In genomic region chr14:75249251-75249957, GRCh38 we compare ENCODE assay signal across 8 cellular contexts. TPM values are rescaled to one million over a fixed set of nuclear protein-coding genes. Genes with fewer than 3 reads are reported as not detected.
A peak's percentile ranks its signal among the peaks of the same experiment; 100 is the strongest.
DNase-seq lines count a peak whose midpoint lies in the region; ATAC-seq and TF ChIP-seq lines count a peak whose summit lies in the region.

No MANE protein-coding gene starts in this region.

- H3K9me3 ChIP-seq in CD4-positive, alpha-beta T cell (ENCODE audit: control insufficient read depth, low read length) = no peaks in the 10 kb centered on the region
- H3K9me3 ChIP-seq in SK-N-MC (ENCODE audit: low read depth, low read length) = no peaks in the 10 kb centered on the region

- no peaks in the 10 kb centered on the region for H3K36me3 Mint-ChIP-seq in CD4-positive, alpha-beta T cell (ENCODE audit: low read depth)
- no peaks in the 10 kb centered on the region for H3K36me3 Mint-ChIP-seq in activated naive CD8-positive, alpha-beta T cell treated with anti-CD3 and anti-CD28 coated beads for 36 hours
- no peaks in the 10 kb centered on the region for H3K36me3 Mint-ChIP-seq in nephron progenitor cell (ENCODE audit: low read depth)

- TF ChIP-seq CTCF in CD4-positive, alpha-beta T cell (IDR thresholded peaks at IDR 0.05) = no peak
- TF ChIP-seq CTCF in nephron progenitor cell (IDR thresholded peaks at IDR 0.05) = no peak

- peak overlapping the region; percentile 50 for H3K4me3 Mint-ChIP-seq in CD4-positive, alpha-beta T cell
- peak overlapping the region; percentile 47 for H3K4me3 Mint-ChIP-seq in activated naive CD8-positive, alpha-beta T cell treated with anti-CD3 and anti-CD28 coated beads for 36 hours
- H3K4me3 Mint-ChIP-seq in nephron progenitor cell = no peak overlapping the region

- POLR2A ChIA-PET in CD4-positive, alpha-beta T cell (lab: Charles Lee) = interaction anchor here (0.8 to 5.1 kb wide), 10 partner anchors 10 to 111 kb away, joined by 3 to 69 read pairs (median 6); no protein-coding TSS in a partner anchor

- H3K36me3 ChIP-seq in SK-N-MC (ENCODE audit: insufficient read depth, low read length) = no peaks in the 10 kb centered on the region

- H3K27ac Mint-ChIP-seq in CD4-positive, alpha-beta T cell = peak overlapping the region; percentile 87
- peak overlapping the region; percentile 83 for H3K27ac Mint-ChIP-seq in activated naive CD8-positive, alpha-beta T cell treated with anti-CD3 and anti-CD28 coated beads for 36 hours
- no peak overlapping the region for H3K27ac Mint-ChIP-seq in nephron progenitor cell

- peaks cover 75% of the 10 kb centered on the region for H3K4me1 Mint-ChIP-seq in CD4-positive, alpha-beta T cell (ENCODE audit: low read depth)
- peaks cover 50% of the 10 kb centered on the region for H3K4me1 Mint-ChIP-seq in activated naive CD8-positive, alpha-beta T cell treated with anti-CD3 and anti-CD28 coated beads for 36 hours
- peaks cover 23% of the 10 kb centered on the region for H3K4me1 Mint-ChIP-seq in nephron progenitor cell

- H3K27me3 ChIP-seq in CD4-positive, alpha-beta T cell (ENCODE audit: control insufficient read depth, insufficient read depth, low read length) = no peaks in the 10 kb centered on the region

- no peak overlapping the region for H3K9ac ChIP-seq in SK-N-MC (ENCODE audit: insufficient read length)

- CTCF ChIA-PET in CD4-positive, alpha-beta T cell (lab: Charles Lee) = interaction anchor here (0.9 to 4.5 kb wide), 8 partner anchors 9 to 111 kb away, joined by 3 to 28 read pairs (median 5); no protein-coding TSS in a partner anchor

- H3K27ac ChIP-seq in CD4-positive, alpha-beta T cell (ENCODE audit: low read depth, low read length) = peak overlapping the region; percentile 75
- peak overlapping the region; percentile 62 for H3K27ac ChIP-seq in SK-N-MC

- no peak overlapping the region for H3K4me3 ChIP-seq in SK-N-MC

- intact Hi-C loops in CD4-positive, alpha-beta T cell (cut with DNase I, micrococcal nuclease) = loop anchor here in 1 of 2 experiments (1.0 to 5.0 kb wide), 6 partner anchors 10 to 92 kb away; partner anchors contain the start of genes FOS and TMED10

- peak; percentile 72 for ATAC-seq in CD4-positive, alpha-beta T cell (ENCODE audit: poor library complexity)
- peak; percentile 81 for ATAC-seq in GM19438 (IDR thresholded peaks at IDR 0.05; ENCODE audit: low read depth, unreplicated experiment)
- ATAC-seq in HG03457 (IDR thresholded peaks at IDR 0.05; ENCODE audit: unreplicated experiment) = peak; percentile 68

- H3K27me3 Mint-ChIP-seq in CD4-positive, alpha-beta T cell = no peaks in the 10 kb centered on the region
- H3K27me3 Mint-ChIP-seq in activated naive CD8-positive, alpha-beta T cell treated with anti-CD3 and anti-CD28 coated beads for 36 hours = peaks cover 4% of the 10 kb centered on the region
- H3K27me3 Mint-ChIP-seq in nephron progenitor cell (ENCODE audit: low read depth, poor library complexity) = peaks cover 6% of the 10 kb centered on the region

- H3K9me3 Mint-ChIP-seq in CD4-positive, alpha-beta T cell = no peaks in the 10 kb centered on the region
- no peaks in the 10 kb centered on the region for H3K9me3 Mint-ChIP-seq in activated naive CD8-positive, alpha-beta T cell treated with anti-CD3 and anti-CD28 coated beads for 36 hours
- H3K9me3 Mint-ChIP-seq in nephron progenitor cell = no peaks in the 10 kb centered on the region

- DNase-seq in CD4-positive, alpha-beta T cell = peak; percentile 67 to 92 (median 72)
- DNase-seq in SK-N-MC (ENCODE audit: low read depth, low spot score) (no peak), nephron progenitor cell (no peak), COLO829 (ENCODE audit: low spot score) (no peak)
- DNase-seq in activated naive CD8-positive, alpha-beta T cell treated with anti-CD3 and anti-CD28 coated beads for 36 hours = peak; percentile 85
- peak; percentile 66 to 81 (median 73) for DNase-seq in stimulated activated CD4-positive, alpha-beta T cell treated with anti-CD3 and anti-CD28 coated beads, Interleukin-12 subunit alpha, Interleukin-12 subunit beta, amount 100 ng/mL, for 48 hours (ENCODE audit: low read depth in 2 of 3, low spot score in 1 of 3)

RNA-seq across cellular contexts. Expression of gene FOS, which starts 29.2 kb away (rescaled TPM):
- total RNA-seq in CD4-positive, alpha-beta T cell = 1,000 to 10,000 TPM; 1,565 to 1,685 TPM
- total RNA-seq in activated naive CD8-positive, alpha-beta T cell treated with anti-CD3 and anti-CD28 coated beads for 36 hours = 10 to 100 TPM; 19.5 to 20.0 TPM

Comparison
In these comparisons a context has a peak if more than half of its experiments do, and no peak if none do; other contexts are left out.
1. DNase-seq: peak in CD4-positive, alpha-beta T cell (10 of 10), activated naive CD8-positive, alpha-beta T cell treated with anti-CD3 and anti-CD28 coated beads for 36 hours (single experiment) and stimulated activated CD4-positive, alpha-beta T cell treated with anti-CD3 and anti-CD28 coated beads, Interleukin-12 subunit alpha, Interleukin-12 subunit beta, amount 100 ng/mL, for 48 hours (3 of 3); none in SK-N-MC (single experiment), nephron progenitor cell (single experiment) and COLO829 (single experiment).
2. RNA of gene FOS, which starts 29.2 kb away (total RNA-seq): 1,565 to 1,685 TPM in CD4-positive, alpha-beta T cell; 19.5 to 20.0 TPM in activated naive CD8-positive, alpha-beta T cell treated with anti-CD3 and anti-CD28 coated beads for 36 hours; every median in the first group is over 10 times any median in the second.
3. Peak in every context shown above with its lines, with median percentiles within 50 percentile points of each other: ATAC-seq.